In the genomic region with DNA sequence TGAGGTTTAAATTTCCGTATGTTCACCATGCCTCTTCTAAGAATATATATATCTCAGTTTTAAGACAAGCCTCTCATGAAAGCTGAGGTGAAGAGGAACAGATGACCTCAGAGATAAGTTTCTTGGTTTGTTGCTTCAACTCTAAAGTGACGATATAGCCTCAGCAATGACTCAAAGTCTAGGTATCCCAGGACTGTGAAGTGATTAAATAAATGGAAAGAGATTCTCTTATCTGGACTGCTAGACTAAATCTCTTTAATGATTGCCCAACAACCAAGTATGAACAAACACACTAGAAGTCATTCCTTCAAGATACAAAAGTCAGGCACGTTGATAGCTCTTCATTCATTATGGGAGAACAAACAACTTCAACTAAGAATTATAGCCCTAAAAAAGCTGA, we compare ENCODE assay signal across 22 cellular contexts. TPM values are rescaled to one million over a fixed set of nuclear protein-coding genes. Genes with fewer than 3 reads are reported as not detected.
DNase-seq lines count a peak whose midpoint lies in the region; ATAC-seq and TF ChIP-seq lines count a peak whose summit lies in the region.
"Had no signal": no experiment of that assay in that cellular context is flagged by ENCODE, and none has a peak within 500 bp of the region (broad histone marks: within the 10 kb centered on the region; RNA-seq: fewer than 3 reads in every experiment).

No MANE protein-coding gene starts in this region.

- H3K18ac ChIP-seq in trophoblast cell (ENCODE audit: low read length), result no peak overlapping the region

- no peak overlapping the region for H2BK5ac ChIP-seq in trophoblast cell (ENCODE audit: low read depth, low read length, poor library complexity)

- no peak overlapping the region for H4K12ac ChIP-seq in trophoblast cell (ENCODE audit: low read depth, low read length)

- H3K9ac ChIP-seq in trophoblast cell (ENCODE audit: low read length), result no peak overlapping the region
- H3K9ac ChIP-seq: BLaER1, KMS-11, parathyroid adenoma had no signal

- no peak overlapping the region for H3K4ac ChIP-seq in trophoblast cell (ENCODE audit: low read depth, low read length)

- peaks cover 8% of the 10 kb centered on the region for H3K79me1 ChIP-seq in trophoblast cell (ENCODE audit: low read length)

- H3K4me3 ChIP-seq in fibroblast of villous mesenchyme (ENCODE audit: low read depth, low read length) (no peak overlapping the region), trophoblast cell (ENCODE audit: low read depth, low read length) (no peak overlapping the region)
- H3K4me3 ChIP-seq: BLaER1, SJSA1, spleen had no signal

- H3K27ac ChIP-seq in trophoblast cell (ENCODE audit: low read depth, low read length), result no peak overlapping the region
- H3K27ac ChIP-seq: BLaER1, HL-60, KMS-11, parathyroid adenoma, SJSA1, spleen had no signal

- H2AFZ ChIP-seq in trophoblast cell (ENCODE audit: insufficient read depth, low read length, poor library complexity), result no peak overlapping the region
- H2AFZ ChIP-seq: parathyroid adenoma had no signal

- H2AK5ac ChIP-seq in trophoblast cell (ENCODE audit: low read length), result no peak overlapping the region

- no peak overlapping the region for H2BK120ac ChIP-seq in trophoblast cell (ENCODE audit: insufficient read depth, low read length, poor library complexity)

- H4K8ac ChIP-seq in trophoblast cell (ENCODE audit: low read depth, low read length), result no peak overlapping the region

- no peaks in the 10 kb centered on the region for H3K36me3 ChIP-seq in trophoblast cell (ENCODE audit: control insufficient read depth in 1 of 2, insufficient read depth in 2 of 2, low read length in 2 of 2)
- H3K36me3 ChIP-seq: BLaER1, SJSA1, spleen had no signal

- H3K23ac ChIP-seq in trophoblast cell (ENCODE audit: low read length), result no peak overlapping the region

- H3K27me3 ChIP-seq in trophoblast cell (ENCODE audit: insufficient read depth, low read length), result no peaks in the 10 kb centered on the region
- H3K27me3 ChIP-seq: BLaER1, SJSA1 had no signal

- no CpG with 5 or more reads among the region's 3 CpGs for WGBS in trophoblast cell (ENCODE audit: extremely low coverage, insufficient coverage, insufficient read length)

- TF ChIP-seq CTCF in fibroblast of villous mesenchyme (IDR thresholded peaks at IDR 0.05; ENCODE audit: insufficient read depth, low read depth, low read length), result no peak

- no peak overlapping the region for H2BK12ac ChIP-seq in trophoblast cell (ENCODE audit: low read length)

- H3K79me2 ChIP-seq in trophoblast cell (ENCODE audit: control insufficient read depth, insufficient read depth, low read length, poor library complexity), result no peaks in the 10 kb centered on the region
- H3K79me2 ChIP-seq: parathyroid adenoma had no signal

- ATAC-seq in GM18907 (IDR thresholded peaks at IDR 0.05; ENCODE audit: unreplicated experiment) (no peak), HG03521 (IDR thresholded peaks at IDR 0.05; ENCODE audit: unreplicated experiment) (no peak), GM18520 (IDR thresholded peaks at IDR 0.05; ENCODE audit: unreplicated experiment) (no peak)
- ATAC-seq: activated T-helper 17 cell treated with anti-CD3 and anti-CD28 coated beads, Interleukin-2, amount 50 U/mL, for 72 hours; stimulated activated naive CD8-positive, alpha-beta T cell treated with anti-CD3 and anti-CD28 coated beads, Interleukin-15, Interleukin-2, amounts not matched to agents 100 U/mL and 50 U/mL, for 24 hours had no signal

- H4K91ac ChIP-seq in trophoblast cell (ENCODE audit: low read depth, low read length), result no peak overlapping the region

- H3K9me3 ChIP-seq in trophoblast cell (ENCODE audit: insufficient read depth, low read depth, low read length), result no peaks in the 10 kb centered on the region
- H3K9me3 ChIP-seq: BLaER1, SJSA1, spleen had no signal

- no peak overlapping the region for H3K4me2 ChIP-seq in trophoblast cell (ENCODE audit: low read length)
- H3K4me2 ChIP-seq: BLaER1, KMS-11 had no signal

- peaks cover 2 to 3% of the 10 kb centered on the region in 2 experiments for H3K4me1 ChIP-seq in trophoblast cell (ENCODE audit: control insufficient read depth in 1 of 2, insufficient read depth in 2 of 2, low read length in 2 of 2)
- H3K4me1 ChIP-seq: BLaER1, parathyroid adenoma, SJSA1, spleen had no signal

- DNase-seq in AG20443 (ENCODE audit: low spot score), result peak; percentile 26
- peak; percentile 85 for DNase-seq in RPMI7951 (ENCODE audit: low read depth)
- DNase-seq in fibroblast of villous mesenchyme (ENCODE audit: low read depth), result peak; percentile 85
- DNase-seq in trophoblast cell, result peak; percentile 60 to 95
- DNase-seq in activated CD4-positive, alpha-beta T cell treated with anti-CD3 and anti-CD28 coated beads for 1 hour, result no peak
- DNase-seq: activated CD4-positive, alpha-beta memory T cell treated with anti-CD3 and anti-CD28 coated beads, Interleukin-2, amount 10 ng/mL, durations not matched to agents 7 days and 5 days; amygdala; cortex of kidney; DMS153; head of caudate nucleus; NCI-H1417 treated with DMSO at 0.1 percent for 48 hours; spleen; stimulated activated naive CD8-positive, alpha-beta T cell treated with anti-CD3 and anti-CD28 coated beads, Interleukin-15, Interleukin-2, amounts not matched to agents 100 U/mL and 50 U/mL, for 24 hours had no signal

- no peak overlapping the region for H3K14ac ChIP-seq in trophoblast cell (ENCODE audit: low read length)

RNA-seq across cellular contexts. Expression of gene CADM1, which starts 15.3 kb away (rescaled TPM):
- 63.0 and 68.9 TPM in 2 replicates for total RNA-seq in RPMI7951 (2014; rRNA removed; shearing (Covaris generic))
- total RNA-seq in fibroblast of villous mesenchyme, result 9.1 and 15.5 TPM in 2 replicates
- 70.4 and 73.0 TPM in 2 replicates for polyA plus RNA-seq in trophoblast cell (2013)
